ENCODE assay signal across 10 cellular contexts in the genomic region with DNA sequence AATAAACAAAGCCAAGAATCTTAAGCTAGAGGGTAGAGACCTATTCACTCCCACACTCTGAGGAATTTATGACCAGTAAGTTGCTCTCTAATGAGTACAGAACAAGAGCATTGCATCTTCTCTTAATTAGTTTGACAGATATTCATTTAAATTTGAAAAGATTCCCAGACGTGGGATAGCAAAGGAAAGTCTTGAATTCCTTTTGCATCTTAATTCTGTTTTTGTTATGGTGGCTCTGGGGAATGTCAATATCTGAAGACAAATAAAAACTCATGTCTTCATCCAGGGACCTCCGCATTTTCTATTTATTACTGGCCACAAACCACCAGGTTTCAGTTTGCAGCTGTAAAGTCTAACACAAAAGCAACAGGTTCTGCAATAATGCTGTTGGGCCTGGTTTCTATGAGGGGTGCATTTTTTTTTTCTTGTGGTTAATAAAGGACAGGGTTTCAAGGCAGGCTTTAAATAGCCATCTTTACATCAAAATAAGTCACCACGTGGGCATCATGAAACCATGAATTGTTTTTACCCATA.
A peak's percentile ranks its signal among the peaks of the same experiment; 100 is the strongest.
DNase-seq lines count a peak whose midpoint lies in the region; ATAC-seq and TF ChIP-seq lines count a peak whose summit lies in the region.
"Had no signal": no experiment of that assay in that cellular context is flagged by ENCODE, and none has a peak within 500 bp of the region (broad histone marks: within the 10 kb centered on the region; RNA-seq: fewer than 3 reads in every experiment).

No MANE protein-coding gene starts in this region.

- no peak overlapping the region for H3K4me3 ChIP-seq in ascending aorta
- H3K4me3 ChIP-seq in CD8-positive, alpha-beta memory T cell (ENCODE audit: low read length) = no peak overlapping the region

- ATAC-seq in GM19328 (IDR thresholded peaks at IDR 0.05; ENCODE audit: unreplicated experiment) = peak; percentile 94
- peak; percentile 90 for ATAC-seq in HG03045 (IDR thresholded peaks at IDR 0.05; ENCODE audit: unreplicated experiment)

- TF ChIP-seq CTCF in ascending aorta (IDR thresholded peaks at IDR 0.05) = no peak

- H3K27ac ChIP-seq in ascending aorta = peak overlapping the region; percentile 73 to 75
- no peak overlapping the region for H3K27ac ChIP-seq in CD8-positive, alpha-beta memory T cell (ENCODE audit: low read depth, low read length)
- H3K27ac ChIP-seq: epithelial cell of prostate had no signal

- H3K27me3 ChIP-seq in ascending aorta = no peaks in the 10 kb centered on the region
- H3K27me3 ChIP-seq in CD8-positive, alpha-beta memory T cell (ENCODE audit: insufficient read depth, low read length, poor library complexity, severe bottlenecking) = no peaks in the 10 kb centered on the region

- H3K9me3 Mint-ChIP-seq in activated CD4-positive, alpha-beta memory T cell treated with anti-CD3 and anti-CD28 coated beads, Interleukin-2, amount 10 ng/mL, durations not matched to agents 7 days and 5 days = no peaks in the 10 kb centered on the region
- H3K9me3 Mint-ChIP-seq in CD8-positive, alpha-beta memory T cell = no peaks in the 10 kb centered on the region
- H3K9me3 Mint-ChIP-seq: activated CD4-positive, alpha-beta T cell treated with anti-CD3 and anti-CD28 coated beads, Interleukin-2, amount 10 ng/mL, durations not matched to agents 7 days and 5 days had no signal

- CTCF ChIA-PET in activated CD4-positive, alpha-beta memory T cell treated with anti-CD3 and anti-CD28 coated beads, Interleukin-2, amount 10 ng/mL, durations not matched to agents 7 days and 5 days (lab: Charles Lee) = no interaction called here
- CTCF ChIA-PET in CD8-positive, alpha-beta memory T cell (lab: Charles Lee) = no interaction called here

- H3K36me3 Mint-ChIP-seq in activated CD4-positive, alpha-beta memory T cell treated with anti-CD3 and anti-CD28 coated beads, Interleukin-2, amount 10 ng/mL, durations not matched to agents 7 days and 5 days (ENCODE audit: low read depth) = no peaks in the 10 kb centered on the region
- H3K36me3 Mint-ChIP-seq in CD8-positive, alpha-beta memory T cell = no peaks in the 10 kb centered on the region

- intact Hi-C loops in ascending aorta (cut with DNase I) = no loop called here

- DNase-seq in A172 (ENCODE audit: low spot score) (peak; percentile 46), ascending aorta (ENCODE audit: low spot score in 2 of 2) (no peak), NCI-H1048 (lab: John Stamatoyannopoulos, UW) (no peak), globus pallidus (ENCODE audit: low spot score) (no peak)
- no peak for DNase-seq in activated CD4-positive, alpha-beta memory T cell treated with anti-CD3 and anti-CD28 coated beads, Interleukin-2, amount 10 ng/mL, durations not matched to agents 7 days and 5 days
- DNase-seq in CD8-positive, alpha-beta memory T cell = no peak
- DNase-seq: activated CD4-positive, alpha-beta T cell treated with anti-CD3 and anti-CD28 coated beads, Interleukin-2, amount 10 ng/mL, durations not matched to agents 7 days and 5 days had no signal

- H3K27me3 Mint-ChIP-seq in activated CD4-positive, alpha-beta memory T cell treated with anti-CD3 and anti-CD28 coated beads, Interleukin-2, amount 10 ng/mL, durations not matched to agents 7 days and 5 days = peaks cover 10% of the 10 kb centered on the region
- H3K27me3 Mint-ChIP-seq in CD8-positive, alpha-beta memory T cell = peaks cover 11 to 13% of the 10 kb centered on the region in 2 donors

- no peaks in the 10 kb centered on the region for H3K4me1 Mint-ChIP-seq in activated CD4-positive, alpha-beta memory T cell treated with anti-CD3 and anti-CD28 coated beads, Interleukin-2, amount 10 ng/mL, durations not matched to agents 7 days and 5 days
- no peaks in the 10 kb centered on the region for H3K4me1 Mint-ChIP-seq in CD8-positive, alpha-beta memory T cell
- H3K4me1 Mint-ChIP-seq: activated CD4-positive, alpha-beta T cell treated with anti-CD3 and anti-CD28 coated beads, Interleukin-2, amount 10 ng/mL, durations not matched to agents 7 days and 5 days had no signal

- POLR2A ChIA-PET in activated CD4-positive, alpha-beta memory T cell treated with anti-CD3 and anti-CD28 coated beads, Interleukin-2, amount 10 ng/mL, durations not matched to agents 7 days and 5 days (lab: Charles Lee) = no interaction called here
- POLR2A ChIA-PET in CD8-positive, alpha-beta memory T cell (lab: Charles Lee) = no interaction called here

- no peak overlapping the region for H3K27ac Mint-ChIP-seq in activated CD4-positive, alpha-beta memory T cell treated with anti-CD3 and anti-CD28 coated beads, Interleukin-2, amount 10 ng/mL, durations not matched to agents 7 days and 5 days
- no peak overlapping the region for H3K27ac Mint-ChIP-seq in CD8-positive, alpha-beta memory T cell
- H3K27ac Mint-ChIP-seq: activated CD4-positive, alpha-beta T cell treated with anti-CD3 and anti-CD28 coated beads, Interleukin-2, amount 10 ng/mL, durations not matched to agents 7 days and 5 days had no signal

- no peaks in the 10 kb centered on the region for H3K9me3 ChIP-seq in ascending aorta
- H3K9me3 ChIP-seq in CD8-positive, alpha-beta memory T cell (ENCODE audit: low read length) = no peaks in the 10 kb centered on the region

- no peaks in the 10 kb centered on the region for H3K36me3 ChIP-seq in ascending aorta
- no peaks in the 10 kb centered on the region for H3K36me3 ChIP-seq in CD8-positive, alpha-beta memory T cell (ENCODE audit: insufficient read depth, low read length)

- H3K4me1 ChIP-seq in ascending aorta = peaks cover 15 to 52% of the 10 kb centered on the region in 2 donors
- no peaks in the 10 kb centered on the region for H3K4me1 ChIP-seq in CD8-positive, alpha-beta memory T cell (ENCODE audit: insufficient read depth, low read length)

- H3K4me3 Mint-ChIP-seq in activated CD4-positive, alpha-beta memory T cell treated with anti-CD3 and anti-CD28 coated beads, Interleukin-2, amount 10 ng/mL, durations not matched to agents 7 days and 5 days = no peak overlapping the region
- no peak overlapping the region for H3K4me3 Mint-ChIP-seq in CD8-positive, alpha-beta memory T cell
- H3K4me3 Mint-ChIP-seq: activated CD4-positive, alpha-beta T cell treated with anti-CD3 and anti-CD28 coated beads, Interleukin-2, amount 10 ng/mL, durations not matched to agents 7 days and 5 days had no signal
